In the genomic region with DNA sequence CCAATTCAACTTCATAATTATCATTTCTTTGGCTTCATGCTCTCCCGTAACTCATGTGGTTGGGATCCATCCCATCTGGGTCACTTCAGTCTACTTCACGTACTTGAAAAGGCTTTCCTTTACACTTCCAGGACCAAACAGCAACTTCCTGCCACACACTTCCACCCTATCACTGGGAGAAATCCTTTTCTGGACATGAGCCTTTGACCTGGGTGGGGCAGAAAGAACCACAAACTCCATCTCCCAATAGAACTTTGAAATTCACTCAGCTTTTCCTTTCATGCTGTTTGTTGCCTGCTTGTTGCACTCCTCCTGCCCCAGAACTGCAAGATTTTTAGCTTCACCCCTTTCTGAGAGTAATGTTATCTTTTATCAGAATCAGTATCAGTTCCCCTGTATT, we compare ENCODE assay signal across 25 cellular contexts. TPM values are rescaled to one million over a fixed set of nuclear protein-coding genes. Genes with fewer than 3 reads are reported as not detected.
DNase-seq lines count a peak whose midpoint lies in the region; ATAC-seq, FAIRE-seq and TF ChIP-seq lines count a peak whose summit lies in the region.
"Had no signal": no experiment of that assay in that cellular context is flagged by ENCODE, and none has a peak within 500 bp of the region (broad histone marks: within the 10 kb centered on the region; RNA-seq: fewer than 3 reads in every experiment).

No MANE protein-coding gene starts in this region.

- no peak for ATAC-seq in T-helper 17 cell
- ATAC-seq: CD8-positive, alpha-beta T cell had no signal

- no peaks in the 10 kb centered on the region for H3K79me2 ChIP-seq in fibroblast of lung (ENCODE audit: control insufficient read depth, insufficient read depth, low read length)

- H3K27ac ChIP-seq in breast epithelium (no peak overlapping the region), fibroblast of lung (ENCODE audit: insufficient read depth, low read length) (no peak overlapping the region), small intestine (ENCODE audit: low read depth in 1 of 2, low read length in 1 of 2) (no peak overlapping the region)
- H3K27ac ChIP-seq: GM23248 had no signal

- FAIRE-seq in small intestine (lab: Jason Lieb, UNC) = no peak
- FAIRE-seq: GM12891, GM19239, RCC 7860 had no signal

- H3K27me3 Mint-ChIP-seq in MCF 10A (ENCODE audit: insufficient read depth, unreplicated experiment) (no peaks in the 10 kb centered on the region), T-helper 17 cell (peaks cover 4% of the 10 kb centered on the region)

- no peaks in the 10 kb centered on the region for H3K9me3 Mint-ChIP-seq in MCF 10A (ENCODE audit: unreplicated experiment)
- H3K9me3 Mint-ChIP-seq: CD8-positive, alpha-beta T cell had no signal

- H3K27ac Mint-ChIP-seq in MCF 10A (ENCODE audit: low read depth, unreplicated experiment) (no peak overlapping the region), T-helper 17 cell (peak overlapping the region; percentile 21)
- H3K27ac Mint-ChIP-seq: CD8-positive, alpha-beta T cell had no signal

- TF ChIP-seq POLR2A in breast epithelium (IDR thresholded peaks at IDR 0.05) = no peak

- H3K9me3 ChIP-seq in breast epithelium = no peaks in the 10 kb centered on the region
- no peaks in the 10 kb centered on the region for H3K9me3 ChIP-seq in T-helper 17 cell (ENCODE audit: control insufficient read depth, low read length, poor library complexity, severe bottlenecking)
- no peaks in the 10 kb centered on the region for H3K9me3 ChIP-seq in fibroblast of lung (ENCODE audit: control insufficient read depth, insufficient read depth, low read depth, low read length)
- H3K9me3 ChIP-seq in small intestine (ENCODE audit: control insufficient read depth, low read depth) = no peaks in the 10 kb centered on the region
- H3K9me3 ChIP-seq: BE2C had no signal

- DNase-seq in MCF 10A (ENCODE audit: unreplicated experiment) = no peak
- no peak for DNase-seq in breast epithelium (ENCODE audit: low spot score in 2 of 2)
- no peak for DNase-seq in T-helper 17 cell
- DNase-seq in fibroblast of lung (ENCODE audit: low read depth in 2 of 2) = peak in 1 of 2 donors; percentile 46
- peak; percentile 83 for DNase-seq in small intestine
- no peak for DNase-seq in putamen (ENCODE audit: low spot score)
- DNase-seq in foreskin melanocyte = no peak
- no peak for DNase-seq in GDM1 (lab: John Stamatoyannopoulos, UW)
- DNase-seq: 8988T; BE2C; CD8-positive, alpha-beta T cell; DMS53; EL; GM23248; HCEC 1CT; KBM-7; NCI-H1105 treated with DMSO at 0.1 percent for 48 hours; NCI-H1694 treated with DMSO at 0.1 percent for 48 hours; NCI-H510A; NCI-H748 treated with DMSO at 0.1 percent for 48 hours; NK-92 treated with Interleukin-12 subunit alpha and Interleukin-12 subunit beta, amount 100 ng/mL, for 24 hours; SHP77 had no signal

- H3K27me3 ChIP-seq in breast epithelium (no peaks in the 10 kb centered on the region), fibroblast of lung (ENCODE audit: control insufficient read depth, insufficient read depth, low read length) (no peaks in the 10 kb centered on the region), small intestine (ENCODE audit: control insufficient read depth in 2 of 2, insufficient read depth in 2 of 2, low read length in 2 of 2) (no peaks in the 10 kb centered on the region)
- H3K27me3 ChIP-seq: BE2C had no signal

- POLR2A ChIA-PET in MCF 10A (lab: Yijun Ruan, JAX) = interaction anchor here (0.9 to 1.3 kb wide), 3 partner anchors 13 to 218 kb away, joined by 3 to 5 read pairs (median 3); no protein-coding TSS in a partner anchor

- no peaks in the 10 kb centered on the region for H3K36me3 ChIP-seq in breast epithelium
- H3K36me3 ChIP-seq in fibroblast of lung (ENCODE audit: control insufficient read depth, insufficient read depth, low read length) = peaks cover 11% of the 10 kb centered on the region
- H3K36me3 ChIP-seq in small intestine (ENCODE audit: control insufficient read depth in 2 of 2, insufficient read depth in 2 of 2, low read length in 2 of 2) = peaks cover 8 to 10% of the 10 kb centered on the region in 2 donors

- peak overlapping the region; percentile 40 for H2AFZ ChIP-seq in fibroblast of lung (ENCODE audit: low read length)
- H2AFZ ChIP-seq: GM23248 had no signal

- H3K36me3 Mint-ChIP-seq in MCF 10A (ENCODE audit: insufficient read depth, unreplicated experiment) = peaks cover 39% of the 10 kb centered on the region
- H3K36me3 Mint-ChIP-seq in T-helper 17 cell (ENCODE audit: low read depth) = no peaks in the 10 kb centered on the region

- no peaks in the 10 kb centered on the region for H4K20me1 ChIP-seq in fibroblast of lung (ENCODE audit: control insufficient read depth, extremely low read depth, insufficient read depth, low read length)

- no peaks in the 10 kb centered on the region for H3K4me1 Mint-ChIP-seq in MCF 10A (ENCODE audit: insufficient read depth, unreplicated experiment)
- peaks cover 4% of the 10 kb centered on the region for H3K4me1 Mint-ChIP-seq in T-helper 17 cell

- intact Hi-C loops in MCF 10A (cut with micrococcal nuclease) (no loop called here), breast epithelium (cut with DNase I; ENCODE audit: low total_unique reads) (loop anchor here (10.0 kb wide), 1 partner anchor 223 kb away; no protein-coding TSS in a partner anchor)

- CTCF ChIA-PET in MCF 10A (lab: Yijun Ruan, JAX) = interaction anchor here (0.6 to 4.4 kb wide), 32 partner anchors 9 to 376 kb away, joined by 3 to 86 read pairs (median 4); no protein-coding TSS in a partner anchor

- no peak overlapping the region for H3K9ac ChIP-seq in fibroblast of lung (ENCODE audit: insufficient read depth, low read length)
- H3K9ac ChIP-seq: GM23248 had no signal

- WGBS in small intestine, 3 donors = 45 to 56% (median 48%) methylated on average over 2 of the region's 2 CpGs

- peak overlapping the region; percentile 52 for H3K4me2 ChIP-seq in fibroblast of lung (ENCODE audit: extremely low read depth, insufficient read depth, low read length)

- H3K4me1 ChIP-seq in breast epithelium (no peaks in the 10 kb centered on the region), fibroblast of lung (ENCODE audit: control insufficient read depth, extremely low read depth, insufficient read depth, low read length) (peaks cover 7% of the 10 kb centered on the region), small intestine (ENCODE audit: control insufficient read depth in 2 of 2, insufficient read depth in 1 of 2, low read depth in 1 of 2, low read length in 1 of 2) (peaks cover 0 to 2% of the 10 kb centered on the region in 2 donors)

- BruUV-seq in MCF 10A (replicated peaks; lab: Mats Ljungman, UMichigan) = TSS peak; percentile 45

- TF ChIP-seq CTCF in MCF 10A (IDR thresholded peaks at IDR 0.05; ENCODE audit: unreplicated experiment) (no peak), breast epithelium (IDR thresholded peaks at IDR 0.05) (no peak), fibroblast of lung (conservative IDR thresholded peaks at IDR 0.05 in 1 of 2, IDR thresholded peaks at IDR 0.05 in 1 of 2; ENCODE audit: low read depth in 1 of 2, low read length in 2 of 2) (no peak)

- H3K4me3 ChIP-seq in breast epithelium (no peak overlapping the region), fibroblast of lung (replicated peaks in 1 of 4; ENCODE audit: control extremely low read depth in 1 of 4, insufficient read depth in 1 of 4, low read depth in 3 of 4, low read length in 4 of 4) (no peak overlapping the region), small intestine (ENCODE audit: low read depth in 1 of 2, low read length in 2 of 2) (no peak overlapping the region)
- H3K4me3 ChIP-seq: GM23248 had no signal

- H3K4me3 Mint-ChIP-seq in MCF 10A (ENCODE audit: unreplicated experiment) = no peak overlapping the region
- no peak overlapping the region for H3K4me3 Mint-ChIP-seq in T-helper 17 cell
- H3K4me3 Mint-ChIP-seq: CD8-positive, alpha-beta T cell had no signal

RNA-seq across cellular contexts. Expression of a gene that starts 18.4 kb away (rescaled TPM):
- total RNA-seq in MCF 10A (2022) (not detected in 2 replicates), breast epithelium (10 to 100 TPM in 1 of 3 donors, 1 to 10 TPM in 2; 6.3 to 20.6 (median 8.8) TPM), T-helper 17 cell (under 1 TPM; 0.05 TPM), fibroblast of lung (8.5 and 9.6 TPM in 2 replicates)
- polyA plus RNA-seq in fibroblast of lung (8.1 and 27.7 TPM in 2 replicates), small intestine (1 to 10 TPM in 1 of 3 donors, under 1 TPM in 2; 0.45 to 2.4 (median 0.54) TPM)
- polyA plus RNA-seq in fibroblast of lung (2012) = 8.0 and 24.0 TPM in 2 replicates
- 10.7 and 32.2 TPM in 2 replicates for polyA minus RNA-seq in fibroblast of lung (ENCODE audit: low replicate concordance)

RNA-seq across cellular contexts. Expression of a gene that starts 50.3 kb away (rescaled TPM):
- total RNA-seq in MCF 10A (2022) = 17.7 and 18.7 TPM in 2 replicates
- 10 to 100 TPM; 17.1 to 32.5 (median 23.3) TPM for total RNA-seq in breast epithelium
- total RNA-seq in T-helper 17 cell = 1 to 10 TPM; 4.6 to 5.1 TPM
- 21.1 and 27.7 TPM in 2 replicates for total RNA-seq in fibroblast of lung
- polyA plus RNA-seq in fibroblast of lung = 19.8 and 25.5 TPM in 2 replicates
- 15.1 and 17.4 TPM in 2 replicates for polyA plus RNA-seq in fibroblast of lung (2012)
- polyA minus RNA-seq in fibroblast of lung (ENCODE audit: low replicate concordance) = 5.4 and 36.8 TPM in 2 replicates
- polyA plus RNA-seq in small intestine = 10 to 100 TPM in 1 of 3 donors, 1 to 10 TPM in 2; 3.2 to 11.7 (median 3.4) TPM
